9 cellular contexts compared by ENCODE assay signal in the genomic region with DNA sequence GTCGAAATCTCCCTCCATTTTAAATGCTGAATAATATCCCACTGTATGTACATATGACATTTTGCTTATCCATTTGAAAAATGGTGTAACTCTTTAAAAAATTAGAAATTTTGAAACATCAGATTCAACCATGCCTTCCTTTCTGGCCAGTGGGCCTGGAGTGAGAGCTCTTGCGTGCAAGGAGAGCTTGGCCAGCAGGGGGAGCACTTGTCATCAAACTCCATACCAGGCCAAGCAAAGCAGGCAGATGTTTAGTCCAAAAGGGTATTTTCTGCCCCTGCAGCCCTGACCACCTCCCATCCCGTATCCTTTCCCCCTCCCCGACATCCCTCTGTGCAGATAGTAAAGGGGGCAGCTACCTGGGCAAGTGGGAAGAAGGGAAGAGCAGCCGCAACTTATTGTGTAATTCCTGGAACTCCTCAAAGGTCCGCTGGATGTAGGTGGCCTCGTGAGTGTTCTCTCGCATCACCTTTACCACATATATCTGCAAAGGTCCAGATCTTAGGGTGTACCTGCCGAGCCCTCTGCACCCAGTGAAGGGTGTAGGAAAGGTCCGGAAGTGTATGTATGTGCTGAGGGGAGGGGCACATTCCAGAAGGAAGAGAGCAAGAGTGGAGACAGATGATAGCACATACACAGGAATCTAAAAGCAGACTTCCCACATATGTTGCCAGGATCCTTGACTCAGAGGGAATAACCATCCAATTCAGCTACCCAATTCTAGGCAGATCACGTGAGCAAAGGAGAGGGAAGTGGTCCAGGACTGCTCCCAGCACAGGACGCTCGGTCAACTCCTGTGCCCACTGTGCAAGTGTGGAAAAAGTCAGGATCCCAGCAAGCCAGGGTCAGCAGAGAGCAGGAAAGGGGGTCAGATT. TPM values are rescaled to one million over a fixed set of nuclear protein-coding genes. Genes with fewer than 3 reads are reported as not detected.
A peak's percentile ranks its signal among the peaks of the same experiment; 100 is the strongest.
DNase-seq lines count a peak whose midpoint lies in the region; ATAC-seq, FAIRE-seq and TF ChIP-seq lines count a peak whose summit lies in the region.
"Had no signal": no experiment of that assay in that cellular context is flagged by ENCODE, and none has a peak within 500 bp of the region (broad histone marks: within the 10 kb centered on the region; RNA-seq: fewer than 3 reads in every experiment).

No MANE protein-coding gene starts in this region.

- H3K4me3 ChIP-seq in DOHH2 (ENCODE audit: low read length) (no peak overlapping the region), SK-N-SH (ENCODE audit: low read depth in 2 of 2, low read length in 1 of 2) (peak overlapping the region in 1 of 2 experiments; percentile 39; a peak in 1 of 4 replicates), gastroesophageal sphincter (no peak overlapping the region), pancreas (no peak overlapping the region), tibial nerve (no peak overlapping the region)

- H3K4me3 Mint-ChIP-seq in activated naive CD4-positive, alpha-beta T cell treated with anti-CD3 and anti-CD28 coated beads for 36 hours, result no peak overlapping the region
- H3K4me3 Mint-ChIP-seq: dendritic cell treated with granulocyte-macrophage colony-stimulating factor and Interleukin-4, amounts not matched to agents 40 ng/mL and 50 ng/mL, for 4 days had no signal

- H3K9me2 ChIP-seq in DOHH2 (replicated peaks; ENCODE audit: control insufficient read depth, low read length), result no peaks in the 10 kb centered on the region
- H3K9me2 ChIP-seq in SK-N-SH, result no peaks in the 10 kb centered on the region

- DNase-seq in LoVo (ENCODE audit: low spot score) (peak; percentile 68), SK-N-SH (peak; percentile 83), pancreas (peak; percentile 64 to 91 (median 82)), tibial nerve (ENCODE audit: low spot score in 2 of 2) (peak; percentile 78 to 92)
- peak; percentile 89 for DNase-seq in activated naive CD4-positive, alpha-beta T cell treated with anti-CD3 and anti-CD28 coated beads for 36 hours

- intact Hi-C loops in activated naive CD4-positive, alpha-beta T cell treated with anti-CD3 and anti-CD28 coated beads for 36 hours (cut with micrococcal nuclease), result loop anchor here (1.0 to 5.0 kb wide), 4 partner anchors 15 to 376 kb away; a partner anchor contains a TSS
- intact Hi-C loops in pancreas (cut with DNase I), result loop anchor here in 1 of 3 donors (5.0 kb wide), 1 partner anchor 71 kb away; no protein-coding TSS in a partner anchor

- no peak for TF ChIP-seq POLR2A in gastroesophageal sphincter (IDR thresholded peaks at IDR 0.05)
- TF ChIP-seq POLR2A in tibial nerve (IDR thresholded peaks at IDR 0.05), result no peak

- WGBS in SK-N-SH (ENCODE audit: low lambda C conversion rate), result 67% methylated on average over 12 of the region's 13 CpGs
- WGBS in gastroesophageal sphincter (ENCODE audit: low coverage in 1 of 2), 2 donors, result 41 to 55% methylated on average over 6 to 7 of the region's 13 CpGs
- WGBS in pancreas, 2 donors, result 61 to 63% methylated on average over 13 of the region's 13 CpGs
- WGBS in tibial nerve, 2 donors, result 56 to 60% methylated on average over 13 of the region's 13 CpGs

- H3K4me1 ChIP-seq in DOHH2 (ENCODE audit: control insufficient read depth, low read length) (no peaks in the 10 kb centered on the region), SK-N-SH (ENCODE audit: control insufficient read depth in 1 of 2, insufficient read depth in 2 of 2, low read depth in 1 of 2, low read length in 1 of 2) (peaks cover 0 to 7% of the 10 kb centered on the region in 2 experiments; a peak in 2 of 4 replicates), gastroesophageal sphincter (peaks cover 0 to 25% (median 0%) of the 10 kb centered on the region in 3 donors), pancreas (no peaks in the 10 kb centered on the region), tibial nerve (peaks cover 0 to 46% (median 0%) of the 10 kb centered on the region in 4 donors)

- H3K27ac ChIP-seq in DOHH2 (ENCODE audit: low read depth, low read length), result no peak overlapping the region
- peak overlapping the region in 1 of 2 experiments; percentile 26; a peak in 1 of 4 replicates for H3K27ac ChIP-seq in SK-N-SH (ENCODE audit: low read depth in 2 of 2, low read length in 1 of 2)
- H3K27ac ChIP-seq in gastroesophageal sphincter, result peak overlapping the region in 2 of 4 donors; percentile 26 to 38
- no peak overlapping the region for H3K27ac ChIP-seq in pancreas
- H3K27ac ChIP-seq in tibial nerve, result peak overlapping the region in 1 of 4 donors; percentile 34

- TF ChIP-seq EP300 in SK-N-SH (IDR thresholded peaks at IDR 0.05; ENCODE audit: borderline replicate concordance in 1 of 2, low read depth in 1 of 2, low read length in 1 of 2) (no peak), gastroesophageal sphincter (IDR thresholded peaks at IDR 0.05) (no peak), tibial nerve (IDR thresholded peaks at IDR 0.05) (peak in 1 of 2 donors; percentile 17)

- peaks cover 28% of the 10 kb centered on the region for H3K36me3 Mint-ChIP-seq in activated naive CD4-positive, alpha-beta T cell treated with anti-CD3 and anti-CD28 coated beads for 36 hours (ENCODE audit: low read depth)

- no peak overlapping the region for H3K9ac ChIP-seq in SK-N-SH

- H3K36me3 ChIP-seq in DOHH2 (ENCODE audit: control insufficient read depth, low read length) (peaks cover 14% of the 10 kb centered on the region), SK-N-SH (replicated peaks in 1 of 2; ENCODE audit: control insufficient read depth in 1 of 2, insufficient read depth in 2 of 2, low read length in 1 of 2) (peaks cover 0 to 28% of the 10 kb centered on the region in 2 experiments), gastroesophageal sphincter (peaks cover 0 to 86% of the 10 kb centered on the region in 2 donors), pancreas (peaks cover 0 to 19% (median 10%) of the 10 kb centered on the region in 3 donors), tibial nerve (peaks cover 0 to 66% (median 9%) of the 10 kb centered on the region in 3 donors)

- no peaks in the 10 kb centered on the region for H3K27me3 ChIP-seq in DOHH2 (ENCODE audit: control insufficient read depth, low read length)
- no peaks in the 10 kb centered on the region for H3K27me3 ChIP-seq in SK-N-SH (ENCODE audit: insufficient read depth)
- no peaks in the 10 kb centered on the region for H3K27me3 ChIP-seq in gastroesophageal sphincter
- H3K27me3 ChIP-seq in pancreas, result no peaks in the 10 kb centered on the region
- no peaks in the 10 kb centered on the region for H3K27me3 ChIP-seq in tibial nerve

- H3F3A ChIP-seq in DOHH2 (ENCODE audit: control insufficient read depth, insufficient read depth), result no peaks in the 10 kb centered on the region
- H3F3A ChIP-seq in SK-N-SH (replicated peaks; ENCODE audit: insufficient read depth), result peaks cover 8% of the 10 kb centered on the region

- H3K9me3 Mint-ChIP-seq in activated naive CD4-positive, alpha-beta T cell treated with anti-CD3 and anti-CD28 coated beads for 36 hours, result no peaks in the 10 kb centered on the region
- H3K9me3 Mint-ChIP-seq: dendritic cell treated with granulocyte-macrophage colony-stimulating factor and Interleukin-4, amounts not matched to agents 40 ng/mL and 50 ng/mL, for 4 days had no signal

- no peak overlapping the region for H3K27ac Mint-ChIP-seq in activated naive CD4-positive, alpha-beta T cell treated with anti-CD3 and anti-CD28 coated beads for 36 hours
- H3K27ac Mint-ChIP-seq: dendritic cell treated with granulocyte-macrophage colony-stimulating factor and Interleukin-4, amounts not matched to agents 40 ng/mL and 50 ng/mL, for 4 days had no signal

- CTCF ChIA-PET in SK-N-SH (lab: Yijun Ruan, JAX), result interaction anchor here (0.6 to 35.1 kb wide), 36 partner anchors 9 to 906 kb away, joined by 3 to 1005 read pairs (median 4); a partner anchor contains a TSS
- CTCF ChIA-PET in activated naive CD4-positive, alpha-beta T cell treated with anti-CD3 and anti-CD28 coated beads for 36 hours (lab: Charles Lee), result interaction anchor here (0.5 to 28.3 kb wide), 34 partner anchors 8 to 571 kb away, joined by 3 to 859 read pairs (median 6); a partner anchor contains a TSS

- no peak for FAIRE-seq in pancreas (lab: Jason Lieb, UNC)

- H3K27me3 Mint-ChIP-seq in activated naive CD4-positive, alpha-beta T cell treated with anti-CD3 and anti-CD28 coated beads for 36 hours (ENCODE audit: low read depth), result no peaks in the 10 kb centered on the region
- H3K27me3 Mint-ChIP-seq: dendritic cell treated with granulocyte-macrophage colony-stimulating factor and Interleukin-4, amounts not matched to agents 40 ng/mL and 50 ng/mL, for 4 days had no signal

- no peaks in the 10 kb centered on the region for H3K79me2 ChIP-seq in DOHH2 (ENCODE audit: control insufficient read depth, low read length)
- no peaks in the 10 kb centered on the region for H3K79me2 ChIP-seq in SK-N-SH (ENCODE audit: insufficient read depth)

- POLR2A ChIA-PET in SK-N-SH (lab: Yijun Ruan, JAX), result interaction anchor here (1.0 kb wide), 1 partner anchor 75 kb away, joined by 4 read pairs; no protein-coding TSS in a partner anchor

- no peaks in the 10 kb centered on the region; the same call in 1 of the 2 replicates for H4K20me1 ChIP-seq in DOHH2 (ENCODE audit: control insufficient read depth, insufficient read depth, low read depth, low read length)
- H4K20me1 ChIP-seq in SK-N-SH (ENCODE audit: insufficient read depth), result no peaks in the 10 kb centered on the region

- peak; percentile 97 for TF ChIP-seq CTCF in DOHH2 (IDR thresholded peaks at IDR 0.05; ENCODE audit: low read depth, low read length, poor library complexity, severe bottlenecking)
- TF ChIP-seq CTCF in SK-N-SH (IDR thresholded peaks at IDR 0.05), result peak; percentile 96
- peak; percentile 84 to 90 (median 88) for TF ChIP-seq CTCF in gastroesophageal sphincter (IDR thresholded peaks at IDR 0.05)
- TF ChIP-seq CTCF in pancreas (IDR thresholded peaks at IDR 0.05), result peak; percentile 84 to 95 (median 92)
- TF ChIP-seq CTCF in tibial nerve (IDR thresholded peaks at IDR 0.05), result peak; percentile 86 to 90 (median 89)

- H3K4me2 ChIP-seq in DOHH2 (ENCODE audit: low read length) (no peak overlapping the region), SK-N-SH (no peak overlapping the region)

- TF ChIP-seq RAD21 in SK-N-SH (IDR thresholded peaks at IDR 0.05; ENCODE audit: low read length), result peak; percentile 77

- peak; percentile 67 for ATAC-seq in gastroesophageal sphincter
- peak; percentile 84 to 95 (median 90) for ATAC-seq in pancreas
- no peak for ATAC-seq in GM21717 (IDR thresholded peaks at IDR 0.05; ENCODE audit: unreplicated experiment)

- H3K9me3 ChIP-seq in DOHH2 (ENCODE audit: control insufficient read depth, insufficient read depth, low read length) (no peaks in the 10 kb centered on the region), SK-N-SH (no peaks in the 10 kb centered on the region), gastroesophageal sphincter (no peaks in the 10 kb centered on the region), pancreas (no peaks in the 10 kb centered on the region), tibial nerve (no peaks in the 10 kb centered on the region)

- no peak overlapping the region for H2AFZ ChIP-seq in SK-N-SH (ENCODE audit: low read depth)

- peaks cover 8% of the 10 kb centered on the region for H3K4me1 Mint-ChIP-seq in activated naive CD4-positive, alpha-beta T cell treated with anti-CD3 and anti-CD28 coated beads for 36 hours (ENCODE audit: low read depth)

RNA-seq across cellular contexts. Expression of a gene that starts 19.9 kb away (rescaled TPM):
- 12.1 and 14.3 TPM in 2 replicates for polyA plus RNA-seq in SK-N-SH (2012; rRNA removed)
- polyA plus RNA-seq in SK-N-SH (2012; cell fraction: cytosol; rRNA removed), result 13.1 and 13.4 TPM in 2 replicates
- polyA plus RNA-seq in SK-N-SH (2012; cell fraction: nucleus; rRNA removed), result 10.3 and 13.2 TPM in 2 replicates
- total RNA-seq in activated naive CD4-positive, alpha-beta T cell treated with anti-CD3 and anti-CD28 coated beads for 36 hours, result 10 to 100 TPM; 63.7 to 65.6 TPM
- 10 to 100 TPM; 44.4 to 53.2 (median 50.9) TPM for total RNA-seq in gastroesophageal sphincter
- 10 to 100 TPM; 16.4 to 47.9 (median 23.4) TPM for total RNA-seq in pancreas
- 10 to 100 TPM in 1 of 2 donors, 1 to 10 TPM in 1; 7.8 to 11.8 TPM for polyA plus RNA-seq in pancreas
- 10 to 100 TPM; 42.9 to 59.9 (median 49.2) TPM for total RNA-seq in tibial nerve
